In the genomic region with DNA sequence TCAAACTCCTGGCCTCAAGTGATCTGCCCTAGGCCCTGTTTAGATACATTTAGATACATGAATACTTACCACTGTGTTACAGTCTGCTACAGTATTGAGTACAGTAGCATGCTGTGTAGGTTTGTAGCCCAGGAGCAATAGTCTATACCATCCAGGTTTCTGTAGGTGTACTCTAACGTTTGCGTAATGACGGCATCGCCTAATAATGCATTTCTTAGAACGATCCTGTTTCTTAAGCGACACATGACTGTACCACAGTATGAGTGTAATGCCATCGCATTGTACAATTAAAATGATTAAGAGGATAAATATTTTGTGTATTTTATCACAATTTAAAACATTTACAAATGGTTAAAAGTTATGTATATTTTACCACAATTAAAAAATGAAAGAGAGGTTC, we compare ENCODE assay signal across 1 cellular context.
TF ChIP-seq lines count a peak whose summit lies in the region.

No MANE protein-coding gene starts in this region.

TF ChIP-seq in IMR-90, 13 proteins besides CTCF, POLR2A, EP300 and RAD21 (continued from another document):
- TF ChIP-seq, protein P1, sequence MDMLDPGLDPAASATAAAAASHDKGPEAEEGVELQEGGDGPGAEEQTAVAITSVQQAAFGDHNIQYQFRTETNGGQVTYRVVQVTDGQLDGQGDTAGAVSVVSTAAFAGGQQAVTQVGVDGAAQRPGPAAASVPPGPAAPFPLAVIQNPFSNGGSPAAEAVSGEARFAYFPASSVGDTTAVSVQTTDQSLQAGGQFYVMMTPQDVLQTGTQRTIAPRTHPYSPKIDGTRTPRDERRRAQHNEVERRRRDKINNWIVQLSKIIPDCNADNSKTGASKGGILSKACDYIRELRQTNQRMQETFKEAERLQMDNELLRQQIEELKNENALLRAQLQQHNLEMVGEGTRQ (IDR thresholded peaks at IDR 0.05; ENCODE audit: low read depth, low read length) = no peak
- TF ChIP-seq SMC3 (IDR thresholded peaks at IDR 0.05; ENCODE audit: low read depth, low read length) (no peak), MAZ (IDR thresholded peaks at IDR 0.05; ENCODE audit: borderline replicate concordance, low read depth, low read length) (no peak), FOS (IDR thresholded peaks at IDR 0.05; ENCODE audit: low read depth, low read length) (no peak), RCOR1 (IDR thresholded peaks at IDR 0.05; ENCODE audit: insufficient replicate concordance, low read length) (no peak)
